Comparison of ENCODE assay signal across 31 cellular contexts in the genomic region with DNA sequence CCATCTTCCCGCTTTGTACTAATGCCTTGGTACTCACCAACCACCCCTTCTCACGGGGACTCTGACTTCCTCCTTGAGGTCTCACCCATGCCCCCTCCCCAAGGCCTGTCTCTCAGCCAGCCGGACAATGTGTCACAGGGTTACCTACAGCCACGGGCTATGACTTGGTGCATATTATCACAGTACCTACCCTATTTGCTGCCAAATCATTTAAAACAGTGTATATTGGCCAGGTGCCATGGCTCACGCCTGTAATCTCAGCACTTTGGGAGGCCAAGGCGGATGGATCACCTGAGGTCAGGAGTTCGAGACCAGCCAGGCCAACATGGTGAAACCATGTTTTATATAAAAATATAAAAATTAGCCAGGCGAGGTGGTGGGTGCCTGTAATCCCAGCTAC.
"Had no signal": no experiment of that assay in that cellular context is flagged by ENCODE, and none has a peak within 500 bp of the region (broad histone marks: within the 10 kb centered on the region; RNA-seq: fewer than 3 reads in every experiment).

No MANE protein-coding gene starts in this region.

- FAIRE-seq: colon, endometrium, endothelial cell of umbilical vein had no signal

- H3K4me1 ChIP-seq: body of pancreas had no signal

- H3K36me3 ChIP-seq: adrenal gland, esophagus squamous epithelium, gastroesophageal sphincter, heart right ventricle, WERI-Rb-1 had no signal

- H3K27ac ChIP-seq: adrenal gland, body of pancreas, epithelial cell of prostate, esophagus squamous epithelium, gastroesophageal sphincter, WERI-Rb-1 had no signal

- H3K27me3 ChIP-seq: adrenal gland, body of pancreas, esophagus squamous epithelium, gastroesophageal sphincter, heart right ventricle had no signal

- ATAC-seq: activated CD4-positive, CD25-positive, alpha-beta regulatory T cell treated with anti-CD3 and anti-CD28 coated beads, Interleukin-2, amount 50 U/mL, for 24 hours; activated CD8-positive, alpha-beta memory T cell treated with anti-CD3 and anti-CD28 coated beads, Interleukin-2, amount 10 ng/mL, durations not matched to agents 7 days and 5 days; activated CD8-positive, alpha-beta T cell treated with anti-CD3 and anti-CD28 coated beads, Interleukin-2, amount 10 ng/mL, durations not matched to agents 7 days and 5 days; activated naive CD8-positive, alpha-beta T cell treated with anti-CD3 and anti-CD28 coated beads, Interleukin-2, amount 50 U/mL, for 24 hours; body of pancreas; gastroesophageal sphincter; heart right ventricle; T-helper 17 cell had no signal

- DNase-seq: activated B cell treated with CpG ODN at 0.5 μM for 24 hours; activated CD4-positive, alpha-beta memory T cell treated with anti-CD3 and anti-CD28 coated beads for 36 hours; activated CD4-positive, alpha-beta T cell treated with anti-CD3 and anti-CD28 coated beads for 48 hours; activated CD4-positive, alpha-beta T cell treated with anti-CD3 and anti-CD28 coated beads, Interleukin-2, amount 50 U/mL, for 1 hour; activated CD8-positive, alpha-beta memory T cell treated with anti-CD3 and anti-CD28 coated beads, Interleukin-2, amount 10 ng/mL, durations not matched to agents 7 days and 5 days; activated CD8-positive, alpha-beta memory T cell treated with anti-CD3 and anti-CD28 coated beads, Interleukin-2, amount 50 U/mL, for 4 hours; activated CD8-positive, alpha-beta T cell treated with anti-CD3 and anti-CD28 coated beads, Interleukin-2, amount 10 ng/mL, durations not matched to agents 7 days and 5 days; activated effector memory CD4-positive, alpha-beta T cell treated with anti-CD3 and anti-CD28 coated beads, Interleukin-2, amount 50 U/mL, for 16 hours; activated naive CD4-positive, alpha-beta T cell treated with anti-CD3 and anti-CD28 coated beads for 36 hours; activated naive CD8-positive, alpha-beta T cell treated with anti-CD3 and anti-CD28 coated beads for 36 hours; activated naive CD8-positive, alpha-beta T cell treated with anti-CD3 and anti-CD28 coated beads, Interleukin-2, amount 50 U/mL, for 24 hours; activated T-cell treated with anti-CD3 and anti-CD28 coated beads, Interleukin-2, amount 50 U/mL, for 1 hour; activated T-cell treated with anti-CD3 and anti-CD28 coated beads, Interleukin-2, amount 50 U/mL, for 48 hours; amygdala; aorta; caudate nucleus; effector CD8-positive, alpha-beta T cell; esophagus squamous epithelium; foreskin melanocyte; heart right ventricle; T-helper 17 cell; T1000; WERI-Rb-1 had no signal

- H3K9me3 ChIP-seq: adrenal gland, body of pancreas, esophagus squamous epithelium, gastroesophageal sphincter, heart right ventricle had no signal

- H3K4me3 ChIP-seq: adrenal gland, body of pancreas, esophagus squamous epithelium, gastroesophageal sphincter, heart right ventricle had no signal
